16 cellular contexts compared by ENCODE assay signal in the genomic region with DNA sequence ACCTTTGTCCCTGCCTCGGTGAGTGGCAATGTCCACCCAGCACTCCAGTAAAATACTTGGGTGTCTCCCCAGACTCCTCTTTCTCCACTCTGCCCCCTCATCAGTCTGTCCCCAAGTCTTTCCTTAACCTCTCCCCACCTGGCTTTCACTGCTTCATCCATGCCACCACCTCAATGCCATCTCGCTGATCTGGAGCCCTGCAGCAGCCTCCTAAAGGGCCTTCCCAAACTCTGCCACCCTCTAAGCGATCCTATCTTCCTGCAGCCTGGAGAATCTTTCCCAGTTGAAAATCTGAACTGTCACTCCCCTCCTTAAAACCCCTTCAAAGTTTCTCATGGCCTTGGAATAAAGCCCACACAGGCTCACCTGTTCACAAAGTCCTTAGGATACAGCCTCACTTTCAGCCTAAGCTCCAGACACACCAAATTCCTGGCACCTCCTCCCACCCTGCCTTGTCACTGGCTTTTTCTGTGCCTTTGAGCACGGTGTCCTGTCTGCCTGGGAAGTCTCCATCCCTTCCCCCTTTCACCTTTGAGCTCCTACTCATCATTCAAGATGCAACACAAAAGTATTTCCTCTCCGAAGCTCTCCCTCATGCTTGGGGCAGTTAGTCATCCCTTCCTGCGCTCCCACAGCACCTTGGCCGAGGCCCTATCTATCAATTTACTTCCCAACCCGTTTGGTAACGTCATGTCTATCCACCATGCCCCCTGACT. TPM values are rescaled to one million over a fixed set of nuclear protein-coding genes. Genes with fewer than 3 reads are reported as not detected.
DNase-seq lines count a peak whose midpoint lies in the region; ATAC-seq and TF ChIP-seq lines count a peak whose summit lies in the region.
"Had no signal": no experiment of that assay in that cellular context is flagged by ENCODE, and none has a peak within 500 bp of the region (broad histone marks: within the 10 kb centered on the region; RNA-seq: fewer than 3 reads in every experiment).

No MANE protein-coding gene starts in this region.

- intact Hi-C loops in activated CD8-positive, alpha-beta T cell treated with anti-CD3 and anti-CD28 coated beads for 36 hours (cut with micrococcal nuclease), result no loop called here

- POLR2A ChIA-PET in activated CD8-positive, alpha-beta T cell treated with anti-CD3 and anti-CD28 coated beads for 36 hours (lab: Charles Lee), result interaction anchor here (0.6 to 4.5 kb wide), 5 partner anchors 8 to 779 kb away, joined by 3 to 22 read pairs (median 4); partner anchors contain the start of gene VPS25

- H3K4me1 Mint-ChIP-seq in activated CD8-positive, alpha-beta T cell treated with anti-CD3 and anti-CD28 coated beads for 36 hours (ENCODE audit: low read depth), result peaks cover 22% of the 10 kb centered on the region

- CTCF ChIA-PET in activated CD8-positive, alpha-beta T cell treated with anti-CD3 and anti-CD28 coated beads for 36 hours (lab: Charles Lee), result no interaction called here

- H2AFZ ChIP-seq in GM23248, result no peak overlapping the region
- H2AFZ ChIP-seq: hepatocyte had no signal

- ATAC-seq in activated CD8-positive, alpha-beta T cell treated with anti-CD3 and anti-CD28 coated beads for 36 hours, result no peak
- ATAC-seq: activated CD4-positive, CD25-positive, alpha-beta regulatory T cell treated with anti-CD3 and anti-CD28 coated beads, Interleukin-2, amount 50 U/mL, for 24 hours had no signal

- WGBS in GM23248 (ENCODE audit: low coverage in 1 of 2, low lambda C conversion rate in 2 of 2, missing lambda C conversion rate in 2 of 2), 2 experiments, result 25 to 31% methylated on average over 9 of the region's 9 CpGs

- DNase-seq in GM23248 (peak; percentile 87), SW 1271 (lab: John Stamatoyannopoulos, UW) (peak; percentile 42 to 58), fibroblast of mammary gland (ENCODE audit: low read depth) (peak; percentile 75), renal cortical epithelial cell (ENCODE audit: low read depth) (peak; percentile 77), inferior parietal cortex (ENCODE audit: extremely low spot score) (no peak)
- DNase-seq in activated T-cell treated with anti-CD3 and anti-CD28 coated beads, Interleukin-2, amount 50 U/mL, for 1 hour, result no peak
- no peak for DNase-seq in activated CD8-positive, alpha-beta T cell treated with anti-CD3 and anti-CD28 coated beads for 36 hours
- DNase-seq: GOT3, Right ventricle myocardium superior had no signal

- no peak for TF ChIP-seq CTCF in fibroblast of mammary gland (conservative IDR thresholded peaks at IDR 0.05; ENCODE audit: control insufficient read depth, insufficient read depth, low read depth, low read length)
- TF ChIP-seq CTCF in activated CD8-positive, alpha-beta T cell treated with anti-CD3 and anti-CD28 coated beads for 36 hours (IDR thresholded peaks at IDR 0.05), result no peak

- peaks cover 16% of the 10 kb centered on the region; the same call in 1 of the 2 replicates for H3F3A ChIP-seq in GM23248 (ENCODE audit: insufficient read depth)

- peaks cover 22% of the 10 kb centered on the region for H3K79me2 ChIP-seq in GM23248 (ENCODE audit: insufficient read depth)
- H3K79me2 ChIP-seq: hepatocyte had no signal

- peaks cover 3% of the 10 kb centered on the region; the same call in 1 of the 2 replicates for H3K36me3 ChIP-seq in GM23248 (ENCODE audit: low read depth)

- H3K36me3 Mint-ChIP-seq in activated CD8-positive, alpha-beta T cell treated with anti-CD3 and anti-CD28 coated beads for 36 hours (ENCODE audit: low read depth), result peaks cover 13% of the 10 kb centered on the region

- peaks cover 20% of the 10 kb centered on the region for H3K4me1 ChIP-seq in GM23248 (ENCODE audit: insufficient read depth)

- peak overlapping the region; percentile 52 for H3K27ac ChIP-seq in GM23248
- H3K27ac ChIP-seq: hepatocyte, vagina had no signal

- no peaks in the 10 kb centered on the region for H3K9me3 ChIP-seq in GM23248 (ENCODE audit: low read depth)
- H3K9me3 ChIP-seq: vagina had no signal

- H3K9me3 Mint-ChIP-seq in activated CD8-positive, alpha-beta T cell treated with anti-CD3 and anti-CD28 coated beads for 36 hours, result no peaks in the 10 kb centered on the region
- H3K9me3 Mint-ChIP-seq: activated T-helper 2 cell treated with anti-CD3 and anti-CD28 coated beads, Interferon-gamma antibody, Interleukin-2, Interleukin-4, amounts not matched to agents 10 μg/mL and 5 μg/mL and 100 μg/mL, durations not matched to agents 14 hours and 24 hours and 36 hours; dendritic cell treated with granulocyte-macrophage colony-stimulating factor and Interleukin-4, amounts not matched to agents 40 ng/mL and 50 ng/mL, for 4 days had no signal

- H3K27ac Mint-ChIP-seq in activated CD8-positive, alpha-beta T cell treated with anti-CD3 and anti-CD28 coated beads for 36 hours, result no peak overlapping the region
- H3K27ac Mint-ChIP-seq: activated T-helper 2 cell treated with anti-CD3 and anti-CD28 coated beads, Interferon-gamma antibody, Interleukin-2, Interleukin-4, amounts not matched to agents 10 μg/mL and 5 μg/mL and 100 μg/mL, durations not matched to agents 14 hours and 24 hours and 36 hours; dendritic cell treated with granulocyte-macrophage colony-stimulating factor and Interleukin-4, amounts not matched to agents 40 ng/mL and 50 ng/mL, for 4 days had no signal

- H3K9ac ChIP-seq in GM23248, result peak overlapping the region; percentile 19; the same call in 1 of the 2 replicates

- peak overlapping the region; percentile 94 for H3K4me2 ChIP-seq in GM23248 (ENCODE audit: unreplicated experiment)
- H3K4me2 ChIP-seq: hepatocyte had no signal

- in situ Hi-C loops in GM23248 (cut with MboI), result no loop called here

- no peaks in the 10 kb centered on the region for H3K27me3 ChIP-seq in GM23248 (replicated peaks; ENCODE audit: insufficient read depth)

- H3K4me3 ChIP-seq in GM23248 (peak overlapping the region; percentile 85), fibroblast of mammary gland (ENCODE audit: control insufficient read depth, low read depth, low read length) (peak overlapping the region; percentile 64)
- H3K4me3 ChIP-seq: hepatocyte, vagina had no signal

- H3K4me3 Mint-ChIP-seq in activated CD8-positive, alpha-beta T cell treated with anti-CD3 and anti-CD28 coated beads for 36 hours, result no peak overlapping the region
- H3K4me3 Mint-ChIP-seq: dendritic cell treated with granulocyte-macrophage colony-stimulating factor and Interleukin-4, amounts not matched to agents 40 ng/mL and 50 ng/mL, for 4 days had no signal

- H4K20me1 ChIP-seq in GM23248 (ENCODE audit: insufficient read depth), result no peaks in the 10 kb centered on the region

- no peaks in the 10 kb centered on the region for H3K9me2 ChIP-seq in GM23248 (ENCODE audit: insufficient read depth)

- H3K27me3 Mint-ChIP-seq in activated CD8-positive, alpha-beta T cell treated with anti-CD3 and anti-CD28 coated beads for 36 hours, result peaks cover 59% of the 10 kb centered on the region

RNA-seq across cellular contexts. Expression of gene WNK4, which starts 2.8 kb away (rescaled TPM):
- 3.0 and 3.4 TPM in 2 replicates for total RNA-seq in GM23248 (2014; rRNA removed; shearing (Covaris generic))
- 11.4 and 12.6 TPM in 2 replicates for polyA plus RNA-seq in GM23248 (2016; fragmentation: Nextera tagmentation; extraction: Ambion mirVana)
- total RNA-seq in renal cortical epithelial cell, result 1.9 and 9.7 TPM in 2 replicates
- under 1 TPM; 0.65 to 0.72 TPM for total RNA-seq in activated CD8-positive, alpha-beta T cell treated with anti-CD3 and anti-CD28 coated beads for 36 hours
- total RNA-seq: Right ventricle myocardium superior, skeletal muscle tissue had no signal

RNA-seq across cellular contexts. Expression of gene VPS25, which starts 10.0 kb away (rescaled TPM):
- 93.0 and 96.0 TPM in 2 replicates for total RNA-seq in GM23248 (2014; rRNA removed; shearing (Covaris generic))
- polyA plus RNA-seq in GM23248 (2016; fragmentation: Nextera tagmentation; extraction: Ambion mirVana), result 103 TPM in 2 replicates
- total RNA-seq in renal cortical epithelial cell, result 70.5 and 148 TPM in 2 replicates
- 10 to 100 TPM; 63.4 to 67.2 TPM for total RNA-seq in activated CD8-positive, alpha-beta T cell treated with anti-CD3 and anti-CD28 coated beads for 36 hours

RNA-seq across cellular contexts. Expression of gene COA3, which starts 15.3 kb away (rescaled TPM):
- total RNA-seq in GM23248 (2014; rRNA removed; shearing (Covaris generic)), result 39.1 and 48.0 TPM in 2 replicates
- 125 TPM in 2 replicates for polyA plus RNA-seq in GM23248 (2016; fragmentation: Nextera tagmentation; extraction: Ambion mirVana)
- total RNA-seq in renal cortical epithelial cell, result 81.1 and 89.7 TPM in 2 replicates
- total RNA-seq in activated CD8-positive, alpha-beta T cell treated with anti-CD3 and anti-CD28 coated beads for 36 hours, result 10 to 100 TPM; 24.9 to 27.9 TPM

RNA-seq across cellular contexts. Expression of gene CNTD1, which starts 15.4 kb away (rescaled TPM):
- total RNA-seq in GM23248 (2014; rRNA removed; shearing (Covaris generic)), result not detected in 2 replicates
- polyA plus RNA-seq in GM23248 (2016; fragmentation: Nextera tagmentation; extraction: Ambion mirVana), result 0.14 and 0.71 TPM in 2 replicates
- total RNA-seq in renal cortical epithelial cell, result 0.05 TPM in 1 of 2 replicates, not detected in the other
- under 1 TPM in 1 of 2 experiments, not detected in 1; 0.23 TPM for total RNA-seq in activated CD8-positive, alpha-beta T cell treated with anti-CD3 and anti-CD28 coated beads for 36 hours
- total RNA-seq: mononuclear cell, Right ventricle myocardium superior, vagina had no signal

RNA-seq across cellular contexts. Expression of gene RAMP2, which starts 22.2 kb away (rescaled TPM):
- 3.7 TPM in 1 of 2 replicates, not detected in the other for total RNA-seq in GM23248 (2014; rRNA removed; shearing (Covaris generic))
- polyA plus RNA-seq in GM23248 (2016; fragmentation: Nextera tagmentation; extraction: Ambion mirVana), result 2.3 and 2.4 TPM in 2 replicates
- not detected in 2 replicates for total RNA-seq in renal cortical epithelial cell
- total RNA-seq in activated CD8-positive, alpha-beta T cell treated with anti-CD3 and anti-CD28 coated beads for 36 hours, result not detected
- total RNA-seq: activated T-helper 2 cell treated with anti-CD3 and anti-CD28 coated beads, Interferon-gamma antibody, Interleukin-2, Interleukin-4, amounts not matched to agents 10 μg/mL and 5 μg/mL and 100 μg/mL, durations not matched to agents 14 hours and 24 hours and 36 hours; mononuclear cell had no signal

Comparison
In these comparisons a context has a peak if more than half of its experiments do, and no peak if none do; other contexts are left out.
1. DNase-seq: peak in GM23248 (single experiment), SW 1271 (2 of 2), fibroblast of mammary gland (single experiment) and renal cortical epithelial cell (single experiment); none in activated T-cell treated with anti-CD3 and anti-CD28 coated beads, Interleukin-2, amount 50 U/mL, for 1 hour (single experiment), activated CD8-positive, alpha-beta T cell treated with anti-CD3 and anti-CD28 coated beads for 36 hours (single experiment) and inferior parietal cortex (single experiment).